Comparison of ENCODE assay signal across 3 cellular contexts in the genomic region with DNA sequence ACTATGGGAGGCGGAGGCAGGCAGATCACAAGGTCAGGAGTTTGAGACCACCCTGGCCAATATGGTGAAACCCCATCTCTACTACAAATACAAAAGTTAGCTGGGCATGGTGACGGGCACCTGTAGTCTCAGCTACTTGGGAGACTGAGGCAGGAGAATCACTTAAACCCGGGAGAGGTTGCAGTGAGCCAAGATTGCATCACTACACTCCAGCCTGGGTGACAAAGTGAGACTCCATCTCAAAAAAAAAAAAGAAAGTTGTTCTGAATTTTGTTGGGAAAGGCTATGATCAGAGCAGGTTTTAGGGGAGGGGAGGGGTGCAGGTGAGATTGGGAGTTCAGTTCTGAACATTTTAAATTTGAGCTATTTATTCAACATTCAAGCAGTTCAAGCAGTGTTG. TPM values are rescaled to one million over a fixed set of nuclear protein-coding genes. Genes with fewer than 3 reads are reported as not detected.
DNase-seq lines count a peak whose midpoint lies in the region; ATAC-seq, FAIRE-seq and TF ChIP-seq lines count a peak whose summit lies in the region.
"Not testable (repeated sequence)": the region's sequence is repeated elsewhere in the genome, so short reads cannot be mapped to it uniquely, and the experiment has no call there.

No MANE protein-coding gene starts in this region.

- not testable (repeated sequence) for TF ChIP-seq CTCF in GM23338 (conservative IDR thresholded peaks at IDR 0.05; ENCODE audit: low read depth in 2 of 2); K562 (IDR thresholded peaks at IDR 0.05 in 2 of 3, conservative IDR thresholded peaks at IDR 0.05 in 1 of 3; ENCODE audit: insufficient read depth in 2 of 3, low read depth in 1 of 3, low read length in 3 of 3)

- in situ Hi-C loops in K562 (cut with MboI): not testable (repeated sequence)

- not testable (repeated sequence) for BruUV-seq in K562 (replicated peaks; lab: Mats Ljungman, UMichigan)

- not testable (repeated sequence) for TF ChIP-seq EP300 in K562 (IDR thresholded peaks at IDR 0.05; ENCODE audit: low read length)

- not testable (repeated sequence) for H3K9me2 ChIP-seq in GM23338 (ENCODE audit: insufficient read depth)

- not testable (repeated sequence) for H3K4me1 Mint-ChIP-seq in GM23338

- H3K9ac ChIP-seq in K562 (ENCODE audit: insufficient read depth in 1 of 2, low read depth in 2 of 2, low read length in 2 of 2): not testable (repeated sequence)

- not testable (repeated sequence) for H3K4me1 ChIP-seq in GM23338 (ENCODE audit: insufficient read depth)
- peaks cover 16 to 20% of the 10 kb centered on the region in 2 experiments for H3K4me1 ChIP-seq in K562 (replicated peaks in 1 of 2; ENCODE audit: control insufficient read depth in 2 of 2, insufficient read depth in 2 of 2, low read length in 2 of 2)

- intact Hi-C loops in K562 (cut with micrococcal nuclease): not testable (repeated sequence)
- intact Hi-C loops in posterior vena cava (cut with DNase I): loop anchor here in 1 of 2 donors (10.0 kb wide), 1 partner anchor 303 kb away; no protein-coding TSS in a partner anchor

- not testable (repeated sequence) for H3K36me3 ChIP-seq in GM23338 (ENCODE audit: insufficient read depth); K562 (ENCODE audit: control insufficient read depth, insufficient read depth, low read length)

- not testable (repeated sequence) for H3K27me3 Mint-ChIP-seq in GM23338 (ENCODE audit: insufficient read depth, low read depth, poor library complexity)

- H3F3A ChIP-seq in GM23338 (replicated peaks; ENCODE audit: low read depth): not testable (repeated sequence)

- not testable (repeated sequence) for H3K9me3 Mint-ChIP-seq in GM23338

- not testable (repeated sequence) for H3K79me2 ChIP-seq in GM23338 (replicated peaks; ENCODE audit: insufficient read depth); K562 (ENCODE audit: control insufficient read depth, insufficient read depth, low read length)

- CTCF ChIA-PET in K562 (lab: Yijun Ruan, JAX; ENCODE audit: low intra/inter-chr PET ratio): not testable (repeated sequence)

- ATAC-seq in GM23338, K562: not testable (repeated sequence)

- H3K9me1 ChIP-seq in K562 (ENCODE audit: control insufficient read depth, insufficient read depth, low read length): not testable (repeated sequence)

- not testable (repeated sequence) for H3K27me3 ChIP-seq in GM23338 (ENCODE audit: insufficient read depth); K562 (ENCODE audit: control insufficient read depth in 2 of 2, insufficient read depth in 2 of 2, low read length in 2 of 2)

- H3K36me3 Mint-ChIP-seq in GM23338 (ENCODE audit: low read depth): not testable (repeated sequence)

- H3K27ac ChIP-seq in GM23338 (ENCODE audit: low read depth); K562 (ENCODE audit: extremely low read depth, low read depth, low read length): not testable (repeated sequence)

- FAIRE-seq in K562 (lab: Jason Lieb, UNC): not testable (repeated sequence)

- not testable (repeated sequence) for TF ChIP-seq POLR2A in K562 (conservative IDR thresholded peaks at IDR 0.05)

- DNase-seq in GM23338 (ENCODE audit: low spot score); K562 (ENCODE audit: extremely low read depth in 1 of 4, low spot score in 3 of 4): not testable (repeated sequence)
- peak; percentile 5 for DNase-seq in posterior vena cava (ENCODE audit: low spot score)

- POLR2A ChIA-PET in K562 (lab: Yijun Ruan, JAX): not testable (repeated sequence)

- not testable (repeated sequence) for H4K20me1 ChIP-seq in GM23338 (replicated peaks; ENCODE audit: insufficient read depth); K562 (replicated peaks; ENCODE audit: control insufficient read depth, insufficient read depth, low read length)

- not testable (repeated sequence) for H3K4me2 ChIP-seq in GM23338; K562 (ENCODE audit: insufficient read depth, low read length)

- H3K4me3 Mint-ChIP-seq in GM23338: not testable (repeated sequence)

- H2AFZ ChIP-seq in GM23338: 0 out of 2 replicates have a peak overlapping the region, but pooled peaks have one; percentile 23
- not testable (repeated sequence) for H2AFZ ChIP-seq in K562 (ENCODE audit: low read depth, low read length)

- not testable (repeated sequence) for H3K27ac Mint-ChIP-seq in GM23338

- H3K4me3 ChIP-seq in GM23338, K562: not testable (repeated sequence)

- not testable (repeated sequence) for TF ChIP-seq RAD21 in K562 (CRISPR knock-in tag; conservative IDR thresholded peaks at IDR 0.05 in 1 of 2, IDR thresholded peaks at IDR 0.05 in 1 of 2)

- WGBS in K562 (ENCODE audit: insufficient coverage, low coverage, missing lambda C conversion rate): 61% methylated on average over 3 of the region's 3 CpGs

- H3K9me3 ChIP-seq in K562 (replicated peaks; ENCODE audit: control insufficient read depth, insufficient read depth, low read depth, low read length): not testable (repeated sequence)

TF ChIP-seq in K562, 482 proteins besides CTCF, POLR2A, EP300 and RAD21:
- TF ChIP-seq, protein P1, sequence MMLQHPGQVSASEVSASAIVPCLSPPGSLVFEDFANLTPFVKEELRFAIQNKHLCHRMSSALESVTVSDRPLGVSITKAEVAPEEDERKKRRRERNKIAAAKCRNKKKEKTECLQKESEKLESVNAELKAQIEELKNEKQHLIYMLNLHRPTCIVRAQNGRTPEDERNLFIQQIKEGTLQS (IDR thresholded peaks at IDR 0.05): peak; percentile 80
- TF ChIP-seq, protein P1 (CRISPR knock-in tag; conservative IDR thresholded peaks at IDR 0.05): not testable (repeated sequence)
- TF ChIP-seq CEBPB (tag; IDR thresholded peaks at IDR 0.05) (0 out of 2 replicates have a peak, but pooled peaks have one; percentile 12), CEBPG (tag; conservative IDR thresholded peaks at IDR 0.05 in 1 of 2, IDR thresholded peaks at IDR 0.05 in 1 of 2) (peak; percentile 72)
- TF ChIP-seq CEBPG (CRISPR knock-in tag; IDR thresholded peaks at IDR 0.05): not testable (repeated sequence)

RNA-seq across cellular contexts. Expression of gene PUM1, which starts 22.6 kb away (rescaled TPM):
- total RNA-seq in GM23338 (2014; rRNA removed; shearing (Covaris generic)): 117 and 121 TPM in 2 replicates
- 44.4 and 49.5 TPM in 2 replicates for polyA plus RNA-seq in GM23338 (2016; fragmentation: Nextera tagmentation; extraction: Ambion mirVana)
- total RNA-seq in K562 (2011; cell fraction: chromatin; rRNA removed; ENCODE audit: low replicate concordance): 260 and 263 TPM in 2 replicates
- total RNA-seq in K562 (2011; cell fraction: nucleolus; rRNA removed): 122 and 134 TPM in 2 replicates
- 144 and 176 TPM in 2 replicates for total RNA-seq in K562 (2011; cell fraction: nucleoplasm; rRNA removed)
- 42.9 and 56.3 TPM in 2 replicates for total RNA-seq in K562 (2014; rRNA removed)
- 60.1 and 66.4 TPM in 2 replicates for total RNA-seq in K562 (2014; rRNA removed; fragmentation: Illumina TruSeq; extraction: Trizol)
- 55.6 and 56.6 TPM in 2 replicates for total RNA-seq in K562 (2015; rRNA removed; fragmentation: Illumina TruSeq; extraction: Trizol)
- 101 and 104 TPM in 2 replicates for total RNA-seq in K562 (2021)
- 55.7 and 64.3 TPM in 2 replicates for polyA plus RNA-seq in K562 (2011; rRNA removed)
- polyA plus RNA-seq in K562 (2011; cell fraction: cytosol; rRNA removed): 84.5 and 95.2 TPM in 2 replicates
- polyA plus RNA-seq in K562 (2011; cell fraction: nucleus; rRNA removed): 131 and 181 TPM in 2 replicates
- polyA plus RNA-seq in K562 (2012): 60.3 and 92.8 TPM in 2 replicates
- polyA plus RNA-seq in K562 (2014; fragmentation: Illumina TruSeq; extraction: Trizol): 52.1 and 60.9 TPM in 2 replicates
- polyA plus RNA-seq in K562 (2014; fragmentation: Nextera tagmentation; extraction: Ambion mirVana): 10 to 100 TPM; 37.7 to 43.8 TPM
- polyA plus RNA-seq in K562 (2014; rRNA removed): 46.4 and 49.5 TPM in 2 replicates
- 300 and 362 TPM in 2 replicates for polyA minus RNA-seq in K562 (2011; rRNA and poly(A)+ RNA removed)
- 93.9 and 117 TPM in 2 replicates for polyA minus RNA-seq in K562 (2011; cell fraction: cytosol; rRNA and poly(A)+ RNA removed)
- 116 and 133 TPM in 2 replicates for polyA minus RNA-seq in K562 (2011; cell fraction: nucleus; rRNA and poly(A)+ RNA removed)
- 10 to 100 TPM; 73.2 to 87.9 TPM for total RNA-seq in posterior vena cava
